9 cellular contexts compared by ENCODE assay signal in the genomic region with DNA sequence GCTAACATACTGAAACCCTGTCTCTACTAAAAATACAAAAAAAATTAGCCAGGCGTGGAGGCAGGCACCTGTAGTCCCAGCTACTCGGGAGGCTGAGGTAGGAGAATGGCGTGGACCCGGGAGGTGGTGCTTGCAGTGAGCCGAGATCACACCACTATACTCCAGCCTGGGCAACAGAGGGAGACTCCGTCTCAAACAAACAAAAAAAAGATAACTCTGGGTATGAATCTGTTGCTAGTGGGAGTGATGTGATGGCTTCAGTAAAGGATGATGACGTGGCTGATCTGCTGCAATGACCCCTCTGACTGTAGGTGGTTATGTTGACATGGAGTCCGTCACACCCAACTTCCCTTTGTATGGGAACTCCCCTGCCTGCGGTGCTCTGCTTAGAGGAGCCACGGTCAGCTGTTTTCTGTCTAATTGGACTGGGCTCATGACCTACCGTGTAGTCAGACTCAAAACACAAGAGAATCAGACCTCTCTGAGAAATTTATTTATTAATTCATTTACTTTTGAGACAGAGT. TPM values are rescaled to one million over a fixed set of nuclear protein-coding genes. Genes with fewer than 3 reads are reported as not detected.
DNase-seq lines count a peak whose midpoint lies in the region; ATAC-seq, FAIRE-seq and TF ChIP-seq lines count a peak whose summit lies in the region.
"Had no signal": no experiment of that assay in that cellular context is flagged by ENCODE, and none has a peak within 500 bp of the region (broad histone marks: within the 10 kb centered on the region; RNA-seq: fewer than 3 reads in every experiment).

No MANE protein-coding gene starts in this region.

- H3K36me3 ChIP-seq in colonic mucosa: no peaks in the 10 kb centered on the region
- H3K36me3 ChIP-seq in effector memory CD4-positive, alpha-beta T cell (ENCODE audit: control insufficient read depth, insufficient read depth, low read length): no peaks in the 10 kb centered on the region

- H3K36me3 Mint-ChIP-seq in central memory CD8-positive, alpha-beta T cell (ENCODE audit: insufficient read depth): no peaks in the 10 kb centered on the region

- no peak for TF ChIP-seq CTCF in AG10803 (conservative IDR thresholded peaks at IDR 0.05; ENCODE audit: low read length)
- no peak for TF ChIP-seq CTCF in colonic mucosa (IDR thresholded peaks at IDR 0.05)

- no peaks in the 10 kb centered on the region for H3K4me1 ChIP-seq in colonic mucosa
- no peaks in the 10 kb centered on the region for H3K4me1 ChIP-seq in effector memory CD4-positive, alpha-beta T cell (ENCODE audit: control insufficient read depth, insufficient read depth, low read length, poor library complexity, severe bottlenecking)

- no peak for FAIRE-seq in HTR-8/SVneo (lab: Jason Lieb, UNC)

- H3K9me3 ChIP-seq in colonic mucosa: no peaks in the 10 kb centered on the region
- no peaks in the 10 kb centered on the region for H3K9me3 ChIP-seq in effector memory CD4-positive, alpha-beta T cell (ENCODE audit: control insufficient read depth, low read length)

- no peak overlapping the region for H3K9ac ChIP-seq in colonic mucosa (ENCODE audit: low read depth in 2 of 2, low read length in 2 of 2)

- no peaks in the 10 kb centered on the region for H3K27me3 ChIP-seq in colonic mucosa
- no peaks in the 10 kb centered on the region for H3K27me3 ChIP-seq in effector memory CD4-positive, alpha-beta T cell (replicated peaks; ENCODE audit: control insufficient read depth, insufficient read depth, low read length, poor library complexity, severe bottlenecking)

- no peak overlapping the region for H3K4me3 Mint-ChIP-seq in central memory CD8-positive, alpha-beta T cell
- H3K4me3 Mint-ChIP-seq: activated CD4-positive, alpha-beta T cell treated with anti-CD3 and anti-CD28 coated beads, Interleukin-2, amount 10 ng/mL, durations not matched to agents 7 days and 5 days had no signal

- no peaks in the 10 kb centered on the region for H3K9me3 Mint-ChIP-seq in central memory CD8-positive, alpha-beta T cell
- H3K9me3 Mint-ChIP-seq: activated CD4-positive, alpha-beta T cell treated with anti-CD3 and anti-CD28 coated beads, Interleukin-2, amount 10 ng/mL, durations not matched to agents 7 days and 5 days had no signal

- H3K27ac Mint-ChIP-seq in central memory CD8-positive, alpha-beta T cell (ENCODE audit: low read depth): no peak overlapping the region
- H3K27ac Mint-ChIP-seq: activated CD4-positive, alpha-beta T cell treated with anti-CD3 and anti-CD28 coated beads, Interleukin-2, amount 10 ng/mL, durations not matched to agents 7 days and 5 days had no signal

- peak; percentile 63 for DNase-seq in AG10803 (ENCODE audit: low read depth)
- no peak for DNase-seq in central memory CD8-positive, alpha-beta T cell (ENCODE audit: low spot score in 2 of 2)
- DNase-seq in NCI-H1436 treated with DMSO at 0.1 percent for 48 hours (lab: John Stamatoyannopoulos, UW): no peak
- DNase-seq in HTR-8/SVneo (ENCODE audit: insufficient read length, low spot score): no peak
- DNase-seq in colonic mucosa: no peak
- DNase-seq in effector memory CD4-positive, alpha-beta T cell: no peak
- DNase-seq: activated CD4-positive, alpha-beta T cell treated with anti-CD3 and anti-CD28 coated beads, Interleukin-2, amount 10 ng/mL, durations not matched to agents 7 days and 5 days had no signal

- H3K4me1 Mint-ChIP-seq in central memory CD8-positive, alpha-beta T cell: no peaks in the 10 kb centered on the region
- H3K4me1 Mint-ChIP-seq: activated CD4-positive, alpha-beta T cell treated with anti-CD3 and anti-CD28 coated beads, Interleukin-2, amount 10 ng/mL, durations not matched to agents 7 days and 5 days had no signal

- ATAC-seq in GM19351 (IDR thresholded peaks at IDR 0.05; ENCODE audit: unreplicated experiment) (peak; percentile 87), HG03280 (IDR thresholded peaks at IDR 0.05; ENCODE audit: unreplicated experiment) (peak; percentile 83)
- peak; percentile 56 for ATAC-seq in central memory CD8-positive, alpha-beta T cell (replicated peaks; ENCODE audit: extremely low read depth, poor library complexity, severe bottlenecking)

- no peak overlapping the region for H3K27ac ChIP-seq in colonic mucosa
- no peak overlapping the region for H3K27ac ChIP-seq in effector memory CD4-positive, alpha-beta T cell (ENCODE audit: insufficient read depth, low read length, poor library complexity, severe bottlenecking)

- H3K4me3 ChIP-seq in AG10803 (ENCODE audit: low read length) (no peak overlapping the region), colonic mucosa (no peak overlapping the region)
- H3K4me3 ChIP-seq in effector memory CD4-positive, alpha-beta T cell (ENCODE audit: insufficient read depth, low read depth, low read length, poor library complexity, severe bottlenecking): no peak overlapping the region

- intact Hi-C loops in colonic mucosa (cut with DNase I): no loop called here

- H3K27me3 Mint-ChIP-seq in central memory CD8-positive, alpha-beta T cell: peaks cover 11% of the 10 kb centered on the region
- H3K27me3 Mint-ChIP-seq: activated CD4-positive, alpha-beta T cell treated with anti-CD3 and anti-CD28 coated beads, Interleukin-2, amount 10 ng/mL, durations not matched to agents 7 days and 5 days had no signal

RNA-seq across cellular contexts. Expression of gene MED13L, which starts 59.1 kb away (rescaled TPM):
- 10 to 100 TPM; 73.8 to 92.6 TPM for total RNA-seq in colonic mucosa
